ENCODE assay signal across 1 cellular context in the genomic region with DNA sequence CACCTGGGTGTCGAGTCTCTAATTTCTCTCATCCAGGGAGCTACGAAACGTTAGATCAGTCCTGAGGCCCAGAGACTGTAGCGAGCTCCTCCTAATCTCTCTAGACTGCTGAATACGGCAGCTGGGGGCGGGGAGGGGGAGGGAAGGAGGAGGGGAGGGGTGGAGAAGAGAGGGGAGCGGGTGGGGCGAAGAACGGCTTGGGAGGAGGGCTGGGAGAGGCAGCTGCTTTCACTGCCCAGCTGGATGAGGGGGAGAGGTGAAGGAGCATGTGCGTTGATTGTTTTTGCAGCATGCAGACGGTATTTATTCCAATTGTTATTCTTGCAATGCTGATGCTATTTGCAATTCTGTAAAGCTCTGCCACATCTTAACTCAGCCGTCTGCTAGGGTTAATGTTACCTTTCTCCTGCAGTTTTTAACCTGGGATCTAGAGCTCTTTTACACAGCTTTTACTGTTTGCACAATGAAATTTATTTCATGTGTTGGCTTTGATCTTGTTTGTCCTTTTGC.
TF ChIP-seq lines count a peak whose summit lies in the region.

No MANE protein-coding gene starts in this region.

TF ChIP-seq in IMR-90, 13 proteins besides CTCF, POLR2A, EP300 and RAD21 (continued from another document):
- TF ChIP-seq, protein P1, sequence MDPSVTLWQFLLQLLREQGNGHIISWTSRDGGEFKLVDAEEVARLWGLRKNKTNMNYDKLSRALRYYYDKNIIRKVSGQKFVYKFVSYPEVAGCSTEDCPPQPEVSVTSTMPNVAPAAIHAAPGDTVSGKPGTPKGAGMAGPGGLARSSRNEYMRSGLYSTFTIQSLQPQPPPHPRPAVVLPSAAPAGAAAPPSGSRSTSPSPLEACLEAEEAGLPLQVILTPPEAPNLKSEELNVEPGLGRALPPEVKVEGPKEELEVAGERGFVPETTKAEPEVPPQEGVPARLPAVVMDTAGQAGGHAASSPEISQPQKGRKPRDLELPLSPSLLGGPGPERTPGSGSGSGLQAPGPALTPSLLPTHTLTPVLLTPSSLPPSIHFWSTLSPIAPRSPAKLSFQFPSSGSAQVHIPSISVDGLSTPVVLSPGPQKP (IDR thresholded peaks at IDR 0.05; ENCODE audit: borderline replicate concordance, low read depth, low read length), result no peak
- no peak for TF ChIP-seq CEBPB (IDR thresholded peaks at IDR 0.05; ENCODE audit: low read depth, low read length)
- TF ChIP-seq, protein P2, sequence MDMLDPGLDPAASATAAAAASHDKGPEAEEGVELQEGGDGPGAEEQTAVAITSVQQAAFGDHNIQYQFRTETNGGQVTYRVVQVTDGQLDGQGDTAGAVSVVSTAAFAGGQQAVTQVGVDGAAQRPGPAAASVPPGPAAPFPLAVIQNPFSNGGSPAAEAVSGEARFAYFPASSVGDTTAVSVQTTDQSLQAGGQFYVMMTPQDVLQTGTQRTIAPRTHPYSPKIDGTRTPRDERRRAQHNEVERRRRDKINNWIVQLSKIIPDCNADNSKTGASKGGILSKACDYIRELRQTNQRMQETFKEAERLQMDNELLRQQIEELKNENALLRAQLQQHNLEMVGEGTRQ (IDR thresholded peaks at IDR 0.05; ENCODE audit: low read depth, low read length), result no peak
- TF ChIP-seq NFE2L2 (IDR thresholded peaks at IDR 0.05; ENCODE audit: low read depth, low read length), result no peak
TF ChIP-seq in IMR-90: peak in this region for 0.
